24 cellular contexts compared by ENCODE assay signal in the genomic region with DNA sequence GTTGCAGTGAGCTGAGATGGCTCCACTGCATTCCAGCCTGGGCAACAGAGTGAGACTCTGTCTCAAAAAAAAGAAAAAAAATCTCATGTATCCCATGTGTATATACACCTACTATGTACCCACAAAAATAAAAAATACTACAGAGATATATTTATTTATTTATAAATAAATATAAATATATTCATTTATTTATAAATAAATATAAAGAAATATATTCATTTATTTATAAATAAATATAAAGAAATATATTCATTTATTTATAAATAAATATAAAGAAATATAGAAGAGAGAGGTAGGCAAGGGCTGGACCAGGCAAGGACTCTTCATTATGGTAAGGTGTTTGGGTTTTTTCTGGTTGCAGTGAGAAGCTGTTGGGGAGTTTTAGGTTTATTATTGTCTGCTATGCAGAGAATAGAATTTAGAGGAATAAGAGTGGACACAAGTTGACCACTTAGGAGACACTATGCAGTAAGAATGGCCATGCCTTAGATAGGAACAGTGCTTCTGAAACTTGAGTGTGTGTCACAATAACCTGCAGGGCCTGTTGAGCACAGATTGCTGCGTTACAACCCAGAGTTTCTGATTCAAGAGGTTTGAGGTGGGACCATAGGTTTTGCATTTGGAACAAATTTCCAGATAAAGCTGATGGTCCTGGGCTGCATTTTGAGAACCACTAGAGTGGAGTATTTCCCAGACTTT.
"Had no signal": no experiment of that assay in that cellular context is flagged by ENCODE, and none has a peak within 500 bp of the region (broad histone marks: within the 10 kb centered on the region; RNA-seq: fewer than 3 reads in every experiment).

No MANE protein-coding gene starts in this region.

- DNase-seq: colonic mucosa; effector CD8-positive, alpha-beta T cell; endodermal cell; foreskin keratinocyte; mesenchymal stem cell; mucosa of descending colon; naive B cell; stimulated activated CD4-positive, alpha-beta T cell treated with anti-CD3 and anti-CD28 coated beads, Interleukin-2, amount 100 ng/mL, for 24 hours; stimulated activated CD4-positive, alpha-beta T cell treated with anti-CD3 and anti-CD28 coated beads, Interleukin-4, amount 100 ng/mL, for 24 hours; stimulated activated naive CD4-positive, alpha-beta T cell treated with Interleukin-2 at 50 U/mL for 16 hours; substantia nigra; testis; tibial artery; upper lobe of left lung; uterus had no signal

- H3K27me3 Mint-ChIP-seq: dendritic cell treated with granulocyte-macrophage colony-stimulating factor and Interleukin-4, amounts not matched to agents 40 ng/mL and 50 ng/mL, for 4 days had no signal

- H3K36me3 Mint-ChIP-seq: naive B cell; neural progenitor cell; stimulated activated effector memory CD8-positive, alpha-beta T cell treated with anti-CD3 and anti-CD28 coated beads, Interleukin-12 subunit alpha, Interleukin-12 subunit beta, amount 100 ng/mL, for 72 hours had no signal

- H3K9me3 Mint-ChIP-seq: dendritic cell treated with granulocyte-macrophage colony-stimulating factor and Interleukin-4, amounts not matched to agents 40 ng/mL and 50 ng/mL, for 4 days had no signal

- H3K27ac Mint-ChIP-seq: dendritic cell treated with granulocyte-macrophage colony-stimulating factor and Interleukin-4, amounts not matched to agents 40 ng/mL and 50 ng/mL, for 4 days; endodermal cell; mesothelial cell of epicardium; naive B cell; nephron; neural progenitor cell; stimulated activated effector memory CD8-positive, alpha-beta T cell treated with anti-CD3 and anti-CD28 coated beads, Interleukin-12 subunit alpha, Interleukin-12 subunit beta, amount 100 ng/mL, for 72 hours had no signal

- H3K27ac ChIP-seq: colonic mucosa, esophagus muscularis mucosa, foreskin keratinocyte, neural progenitor cell, prostate gland, right atrium auricular region, testis, tibial artery, upper lobe of left lung, uterus had no signal

- H3K4me3 ChIP-seq: colonic mucosa, esophagus muscularis mucosa, mucosa of descending colon, neural progenitor cell, prostate gland, right atrium auricular region, testis, tibial artery, upper lobe of left lung, uterus had no signal

- H3K4me1 Mint-ChIP-seq: naive B cell; neural progenitor cell; stimulated activated effector memory CD8-positive, alpha-beta T cell treated with anti-CD3 and anti-CD28 coated beads, Interleukin-12 subunit alpha, Interleukin-12 subunit beta, amount 100 ng/mL, for 72 hours had no signal

- H3K4me1 ChIP-seq: colonic mucosa, esophagus muscularis mucosa, foreskin keratinocyte, neural progenitor cell, prostate gland, right atrium auricular region, testis, upper lobe of left lung, uterus had no signal

- FAIRE-seq: keratinocyte had no signal

- H3K9me3 ChIP-seq: colonic mucosa, esophagus muscularis mucosa, mucosa of descending colon, prostate gland, testis, tibial artery, upper lobe of left lung, uterus had no signal

- H3K27me3 ChIP-seq: colonic mucosa, esophagus muscularis mucosa, foreskin keratinocyte, neural progenitor cell, right atrium auricular region, testis, tibial artery, upper lobe of left lung, uterus had no signal

- H3K36me3 ChIP-seq: colonic mucosa, esophagus muscularis mucosa, neural progenitor cell, prostate gland, right atrium auricular region, tibial artery, upper lobe of left lung, uterus had no signal

- H3K4me3 Mint-ChIP-seq: dendritic cell treated with granulocyte-macrophage colony-stimulating factor and Interleukin-4, amounts not matched to agents 40 ng/mL and 50 ng/mL, for 4 days; endodermal cell; mesothelial cell of epicardium; naive B cell; nephron; neural progenitor cell; stimulated activated effector memory CD8-positive, alpha-beta T cell treated with anti-CD3 and anti-CD28 coated beads, Interleukin-12 subunit alpha, Interleukin-12 subunit beta, amount 100 ng/mL, for 72 hours had no signal
